Comparison of ENCODE assay signal across 8 cellular contexts in genomic region chr17:82449883-82450356, GRCh38. TPM values are rescaled to one million over a fixed set of nuclear protein-coding genes. Genes with fewer than 3 reads are reported as not detected.
DNase-seq lines count a peak whose midpoint lies in the region; ATAC-seq, FAIRE-seq and TF ChIP-seq lines count a peak whose summit lies in the region.

No MANE protein-coding gene starts in this region.

- H3K4me1 ChIP-seq in muscle layer of colon (ENCODE audit: insufficient read depth, low read length) (peaks cover 7% of the 10 kb centered on the region), tibial artery (peaks cover 0 to 33% (median 25%) of the 10 kb centered on the region in 4 donors)

- H3K9me2 ChIP-seq in SU-DHL-6 (replicated peaks; ENCODE audit: insufficient read depth, low read length), result no peaks in the 10 kb centered on the region

- H3K27me3 ChIP-seq in SU-DHL-6 (ENCODE audit: low read length), result no peaks in the 10 kb centered on the region
- H3K27me3 ChIP-seq in muscle layer of colon (ENCODE audit: control insufficient read depth in 1 of 2, insufficient read depth in 2 of 2, low read length in 2 of 2), result no peaks in the 10 kb centered on the region
- H3K27me3 ChIP-seq in tibial artery, result no peaks in the 10 kb centered on the region

- no peak overlapping the region for H2AFZ ChIP-seq in SU-DHL-6 (ENCODE audit: low read depth, low read length, severe bottlenecking)

- H3K4me3 ChIP-seq in SU-DHL-6 (ENCODE audit: insufficient read depth, low read length, poor library complexity, severe bottlenecking) (peak overlapping the region; percentile 95), muscle layer of colon (ENCODE audit: low read depth in 1 of 2, low read length in 2 of 2) (peak overlapping the region; percentile 64 to 92), tibial artery (peak overlapping the region; percentile 82 to 94)

- no peak; the same call in 1 of the 2 replicates for TF ChIP-seq POLR2A in GM12891 (IDR thresholded peaks at IDR 0.05; ENCODE audit: low read depth, low read length)

- peaks cover 20% of the 10 kb centered on the region for H3K79me2 ChIP-seq in SU-DHL-6 (ENCODE audit: insufficient read depth, low read length)

- ATAC-seq in GM21528 (IDR thresholded peaks at IDR 0.05; ENCODE audit: low FRiP score, unreplicated experiment) (peak; percentile 9), HG02840 (IDR thresholded peaks at IDR 0.05; ENCODE audit: low FRiP score, unreplicated experiment) (no peak)

- H4K20me1 ChIP-seq in SU-DHL-6 (ENCODE audit: low read depth, low read length), result no peaks in the 10 kb centered on the region

- H3F3A ChIP-seq in SU-DHL-6 (ENCODE audit: insufficient read depth), result peaks cover 16% of the 10 kb centered on the region

- no peak for FAIRE-seq in GM12891 (lab: Jason Lieb, UNC)

- intact Hi-C loops in tibial artery (cut with DNase I; ENCODE audit: low total_unique reads), result loop anchor here (5.0 to 10.0 kb wide), 2 partner anchors 42 to 105 kb away; no protein-coding TSS in a partner anchor

- H3K9me3 ChIP-seq in SU-DHL-6 (ENCODE audit: insufficient read depth, low read length) (no peaks in the 10 kb centered on the region), muscle layer of colon (ENCODE audit: low read length) (no peaks in the 10 kb centered on the region), tibial artery (no peaks in the 10 kb centered on the region)

- TF ChIP-seq CTCF in SU-DHL-6 (IDR thresholded peaks at IDR 0.05; ENCODE audit: insufficient read depth, low read length, poor library complexity, severe bottlenecking), result no peak
- no peak for TF ChIP-seq CTCF in tibial artery (IDR thresholded peaks at IDR 0.05)

- DNase-seq in central memory CD4-positive, alpha-beta T cell, result peak; percentile 28
- DNase-seq in tibial artery (no peak), GM12891 (ENCODE audit: insufficient read length, low spot score) (no peak), pons (ENCODE audit: low spot score) (no peak)

- H3K27ac ChIP-seq in SU-DHL-6 (ENCODE audit: low read depth, low read length) (peak overlapping the region; percentile 99), muscle layer of colon (ENCODE audit: low read depth, low read length) (peak overlapping the region; percentile 82), tibial artery (peak overlapping the region; percentile 87 to 90)

- H3K9ac ChIP-seq in SU-DHL-6 (ENCODE audit: low read length) (peak overlapping the region; percentile 99), muscle layer of colon (ENCODE audit: low read length) (peak overlapping the region; percentile 71)

- H3K4me2 ChIP-seq in SU-DHL-6 (ENCODE audit: low read depth, low read length, poor library complexity, severe bottlenecking), result peak overlapping the region; percentile 73

- 0 out of 2 replicates have a peak, but pooled peaks cover 4% of the 10 kb centered on the region for H3K36me3 ChIP-seq in SU-DHL-6 (ENCODE audit: low read length)
- H3K36me3 ChIP-seq in muscle layer of colon (ENCODE audit: insufficient read depth, low read length), result no peaks in the 10 kb centered on the region
- H3K36me3 ChIP-seq in tibial artery, result peaks cover 0 to 8% (median 0%) of the 10 kb centered on the region in 3 donors

TF ChIP-seq in GM12891, 5 proteins besides CTCF, POLR2A, EP300 and RAD21:
- no peak for TF ChIP-seq PAX5 (IDR thresholded peaks at IDR 0.05; ENCODE audit: insufficient read depth, low read length, severe bottlenecking)
- TF ChIP-seq SPI1 (IDR thresholded peaks at IDR 0.05; ENCODE audit: low read depth, low read length), result no peak
- no peak for TF ChIP-seq TAF1 (IDR thresholded peaks at IDR 0.05; ENCODE audit: low read depth, low read length)
- no peak for TF ChIP-seq POLR2AphosphoS5 (IDR thresholded peaks at IDR 0.05; ENCODE audit: low read depth, low read length)
- TF ChIP-seq POU2F2 (IDR thresholded peaks at IDR 0.05; ENCODE audit: low read depth, low read length), result no peak

RNA-seq across cellular contexts. Expression of gene CYBC1, which starts 0.6 kb away (rescaled TPM):
- 104 TPM for polyA plus RNA-seq in GM12891 (2012; ENCODE audit: low read depth, missing spikeins)

RNA-seq across cellular contexts. Expression of gene NARF, which starts 8.6 kb away (rescaled TPM):
- 119 TPM for polyA plus RNA-seq in GM12891 (2012; ENCODE audit: low read depth, missing spikeins)

RNA-seq across cellular contexts. Expression of gene OGFOD3, which starts 31.5 kb away (rescaled TPM):
- polyA plus RNA-seq in GM12891 (2012; ENCODE audit: low read depth, missing spikeins), result 9.9 TPM

RNA-seq across cellular contexts. Expression of gene HEXD, which starts 31.8 kb away (rescaled TPM):
- 7.6 TPM for polyA plus RNA-seq in GM12891 (2012; ENCODE audit: low read depth, missing spikeins)
